ENCODE assay signal across 8 cellular contexts in the genomic region with DNA sequence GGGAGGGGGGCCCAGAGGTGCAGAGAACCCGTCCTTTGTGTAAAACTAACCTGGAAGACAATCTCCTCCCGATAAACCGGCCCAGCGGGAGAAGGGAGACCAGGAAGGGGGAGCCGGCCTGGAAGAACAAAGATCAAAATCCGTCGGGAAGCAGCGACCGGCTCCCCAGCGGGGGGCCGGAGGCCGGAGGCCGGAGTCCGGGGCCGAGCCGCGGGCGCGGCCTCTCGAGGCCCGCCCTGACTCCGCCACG. TPM values are rescaled to one million over a fixed set of nuclear protein-coding genes. Genes with fewer than 3 reads are reported as not detected.
A peak's percentile ranks its signal among the peaks of the same experiment; 100 is the strongest.
DNase-seq lines count a peak whose midpoint lies in the region; ATAC-seq, FAIRE-seq and TF ChIP-seq lines count a peak whose summit lies in the region.

No MANE protein-coding gene starts in this region.

- H3K36me3 ChIP-seq in adipocyte (ENCODE audit: control insufficient read depth, insufficient read depth, low read length, severe bottlenecking): peaks cover 7% of the 10 kb centered on the region
- H3K36me3 ChIP-seq in thoracic aorta: no peaks in the 10 kb centered on the region

- H3K4me3 Mint-ChIP-seq in activated CD8-positive, alpha-beta memory T cell treated with anti-CD3 and anti-CD28 coated beads, Interleukin-2, amount 10 ng/mL, durations not matched to agents 7 days and 5 days: peak overlapping the region; percentile 96

- no peaks in the 10 kb centered on the region for H3K36me3 Mint-ChIP-seq in activated CD8-positive, alpha-beta memory T cell treated with anti-CD3 and anti-CD28 coated beads, Interleukin-2, amount 10 ng/mL, durations not matched to agents 7 days and 5 days

- H3K4me1 Mint-ChIP-seq in activated CD8-positive, alpha-beta memory T cell treated with anti-CD3 and anti-CD28 coated beads, Interleukin-2, amount 10 ng/mL, durations not matched to agents 7 days and 5 days: peaks cover 19% of the 10 kb centered on the region

- peaks cover 23% of the 10 kb centered on the region for H3K4me1 ChIP-seq in adipocyte (ENCODE audit: control insufficient read depth, insufficient read depth, low read length)
- H3K4me1 ChIP-seq in thoracic aorta (ENCODE audit: control insufficient read depth in 1 of 2, low read depth in 2 of 2): peaks cover 0 to 13% of the 10 kb centered on the region in 2 donors

- CTCF ChIA-PET in activated CD8-positive, alpha-beta memory T cell treated with anti-CD3 and anti-CD28 coated beads, Interleukin-2, amount 10 ng/mL, durations not matched to agents 7 days and 5 days (lab: Charles Lee): no interaction called here

- TF ChIP-seq CTCF in thoracic aorta (IDR thresholded peaks at IDR 0.05): no peak

- peak overlapping the region; percentile 54 for H3K27ac Mint-ChIP-seq in activated CD8-positive, alpha-beta memory T cell treated with anti-CD3 and anti-CD28 coated beads, Interleukin-2, amount 10 ng/mL, durations not matched to agents 7 days and 5 days

- H3K27ac ChIP-seq in layer of hippocampus (ENCODE audit: low read depth, low read length) (peak overlapping the region; percentile 63), thoracic aorta (peak overlapping the region; percentile 76 to 85)

- H3K4me3 ChIP-seq in adipocyte (ENCODE audit: low read length) (peak overlapping the region; percentile 90), thoracic aorta (peak overlapping the region; percentile 85)

- ATAC-seq in activated CD8-positive, alpha-beta memory T cell treated with anti-CD3 and anti-CD28 coated beads, Interleukin-2, amount 10 ng/mL, durations not matched to agents 7 days and 5 days: no peak
- ATAC-seq in thoracic aorta (ENCODE audit: insufficient number of reproducible peaks, low FRiP score, low read depth) (no peak), GM18861 (IDR thresholded peaks at IDR 0.05; ENCODE audit: unreplicated experiment) (no peak)

- H3K9me3 Mint-ChIP-seq in activated CD8-positive, alpha-beta memory T cell treated with anti-CD3 and anti-CD28 coated beads, Interleukin-2, amount 10 ng/mL, durations not matched to agents 7 days and 5 days (ENCODE audit: low read depth): no peaks in the 10 kb centered on the region

- peaks cover 25% of the 10 kb centered on the region for H3K27me3 ChIP-seq in adipocyte (replicated peaks; ENCODE audit: control insufficient read depth, insufficient read depth, low read length)
- no peaks in the 10 kb centered on the region for H3K27me3 ChIP-seq in layer of hippocampus (ENCODE audit: control insufficient read depth, insufficient read depth, low read length)
- H3K27me3 ChIP-seq in thoracic aorta (replicated peaks; ENCODE audit: insufficient read depth): no peaks in the 10 kb centered on the region

- H3K9me3 ChIP-seq in adipocyte (ENCODE audit: control insufficient read depth, low read length) (no peaks in the 10 kb centered on the region), thoracic aorta (no peaks in the 10 kb centered on the region)

- DNase-seq in activated CD8-positive, alpha-beta memory T cell treated with anti-CD3 and anti-CD28 coated beads, Interleukin-2, amount 10 ng/mL, durations not matched to agents 7 days and 5 days: no peak
- no peak for DNase-seq in activated CD8-positive, alpha-beta memory T cell treated with anti-CD3 and anti-CD28 coated beads, Interleukin-2, amount 50 U/mL, for 48 hours
- DNase-seq in adipocyte (ENCODE audit: low read depth): no peak
- no peak for DNase-seq in thoracic aorta (ENCODE audit: low spot score)
- DNase-seq in NCI-H1048 (lab: John Stamatoyannopoulos, UW): no peak
- DNase-seq in GM19239 (ENCODE audit: insufficient read length, low spot score): no peak

- FAIRE-seq in GM19239 (lab: Jason Lieb, UNC): no peak

- peak overlapping the region; percentile 90 for H3K9ac ChIP-seq in adipocyte (ENCODE audit: low read length)

- no peaks in the 10 kb centered on the region for H3K27me3 Mint-ChIP-seq in activated CD8-positive, alpha-beta memory T cell treated with anti-CD3 and anti-CD28 coated beads, Interleukin-2, amount 10 ng/mL, durations not matched to agents 7 days and 5 days

RNA-seq across cellular contexts. Expression of gene ZDHHC9, which starts 0.6 kb away (rescaled TPM):
- total RNA-seq in activated CD8-positive, alpha-beta memory T cell treated with anti-CD3 and anti-CD28 coated beads, Interleukin-2, amount 10 ng/mL, durations not matched to agents 7 days and 5 days: 1 to 10 TPM; 5.5 to 7.3 TPM
- total RNA-seq in thoracic aorta: 10 to 100 TPM; 18.3 to 38.4 TPM
